In genomic region chr19:48646912-48647216, GRCh38 we compare ENCODE assay signal across 1 cellular context.
TF ChIP-seq lines count a peak whose summit lies in the region.

No MANE protein-coding gene starts in this region.

TF ChIP-seq in GM12878, 131 proteins besides CTCF, POLR2A, EP300 and RAD21:
- TF ChIP-seq NFXL1 (IDR thresholded peaks at IDR 0.05; ENCODE audit: borderline replicate concordance) = 0 out of 2 replicates have a peak, but pooled peaks have one; percentile 75
- TF ChIP-seq ZNF24 (IDR thresholded peaks at IDR 0.05) = peak; percentile 28; the same call in 1 of the 2 replicates
- no peak for TF ChIP-seq FOS (IDR thresholded peaks at IDR 0.05; ENCODE audit: borderline replicate concordance, extremely low read depth, insufficient read length)
